In the genomic region with DNA sequence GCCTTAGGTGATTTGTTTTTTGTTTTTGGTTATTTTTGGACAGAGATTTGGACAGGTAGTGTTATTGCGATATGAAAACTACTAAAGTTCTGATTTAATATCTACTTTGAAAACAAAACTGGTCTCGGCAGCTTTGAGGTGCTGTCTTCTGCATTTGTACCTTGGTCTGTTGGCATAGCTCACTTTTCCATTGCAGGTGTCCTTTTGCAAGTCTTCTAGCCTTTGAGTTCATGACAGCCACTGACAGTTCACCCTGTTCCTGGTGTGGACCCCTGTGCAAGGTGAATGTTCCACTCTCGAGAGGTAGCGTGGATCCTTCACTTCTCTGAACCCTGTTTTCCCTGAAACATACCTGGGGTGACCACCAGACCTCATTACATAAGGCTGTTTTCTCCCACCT, we compare ENCODE assay signal across 1 cellular context.
TF ChIP-seq lines count a peak whose summit lies in the region.

No MANE protein-coding gene starts in this region.

TF ChIP-seq in H1, 55 proteins besides CTCF, POLR2A, EP300 and RAD21:
- no peak for TF ChIP-seq CEBPB (IDR thresholded peaks at IDR 0.05; ENCODE audit: low read depth, low read length)
- no peak for TF ChIP-seq SRF (IDR thresholded peaks at IDR 0.05; ENCODE audit: low read depth, low read length)
- TF ChIP-seq CBX5 (IDR thresholded peaks at IDR 0.05; ENCODE audit: low read depth, low read length) = no peak
- no peak for TF ChIP-seq GTF2F1 (IDR thresholded peaks at IDR 0.05; ENCODE audit: borderline replicate concordance, low read depth, low read length)
- TF ChIP-seq TEAD4 (IDR thresholded peaks at IDR 0.05; ENCODE audit: low read depth, low read length) = no peak
- no peak for TF ChIP-seq RNF2 (IDR thresholded peaks at IDR 0.05; ENCODE audit: borderline replicate concordance, low read depth, low read length, missing control alignments, poor library complexity, severe bottlenecking)
- TF ChIP-seq POLR2AphosphoS5 (IDR thresholded peaks at IDR 0.05; ENCODE audit: low read depth, low read length) = no peak
- TF ChIP-seq TBP (IDR thresholded peaks at IDR 0.05; ENCODE audit: low read depth, low read length) = no peak
- no peak for TF ChIP-seq CREB1 (IDR thresholded peaks at IDR 0.05)
- TF ChIP-seq HDAC2 (IDR thresholded peaks at IDR 0.05; ENCODE audit: borderline replicate concordance in 1 of 2, low read depth in 2 of 2, low read length in 2 of 2) = no peak
- TF ChIP-seq CHD2 (IDR thresholded peaks at IDR 0.05; ENCODE audit: low read length) = no peak
- TF ChIP-seq, protein P1, sequence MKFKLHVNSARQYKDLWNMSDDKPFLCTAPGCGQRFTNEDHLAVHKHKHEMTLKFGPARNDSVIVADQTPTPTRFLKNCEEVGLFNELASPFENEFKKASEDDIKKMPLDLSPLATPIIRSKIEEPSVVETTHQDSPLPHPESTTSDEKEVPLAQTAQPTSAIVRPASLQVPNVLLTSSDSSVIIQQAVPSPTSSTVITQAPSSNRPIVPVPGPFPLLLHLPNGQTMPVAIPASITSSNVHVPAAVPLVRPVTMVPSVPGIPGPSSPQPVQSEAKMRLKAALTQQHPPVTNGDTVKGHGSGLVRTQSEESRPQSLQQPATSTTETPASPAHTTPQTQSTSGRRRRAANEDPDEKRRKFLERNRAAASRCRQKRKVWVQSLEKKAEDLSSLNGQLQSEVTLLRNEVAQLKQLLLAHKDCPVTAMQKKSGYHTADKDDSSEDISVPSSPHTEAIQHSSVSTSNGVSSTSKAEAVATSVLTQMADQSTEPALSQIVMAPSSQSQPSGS (IDR thresholded peaks at IDR 0.05; ENCODE audit: low read length) = no peak
- TF ChIP-seq JUN (IDR thresholded peaks at IDR 0.05; ENCODE audit: low read depth, low read length) = no peak
- TF ChIP-seq KDM5A (IDR thresholded peaks at IDR 0.05; ENCODE audit: low read length) = no peak
- TF ChIP-seq SIX5 (IDR thresholded peaks at IDR 0.05; ENCODE audit: low read depth, low read length) = no peak
